ENCODE assay signal across 1 cellular context in the genomic region with DNA sequence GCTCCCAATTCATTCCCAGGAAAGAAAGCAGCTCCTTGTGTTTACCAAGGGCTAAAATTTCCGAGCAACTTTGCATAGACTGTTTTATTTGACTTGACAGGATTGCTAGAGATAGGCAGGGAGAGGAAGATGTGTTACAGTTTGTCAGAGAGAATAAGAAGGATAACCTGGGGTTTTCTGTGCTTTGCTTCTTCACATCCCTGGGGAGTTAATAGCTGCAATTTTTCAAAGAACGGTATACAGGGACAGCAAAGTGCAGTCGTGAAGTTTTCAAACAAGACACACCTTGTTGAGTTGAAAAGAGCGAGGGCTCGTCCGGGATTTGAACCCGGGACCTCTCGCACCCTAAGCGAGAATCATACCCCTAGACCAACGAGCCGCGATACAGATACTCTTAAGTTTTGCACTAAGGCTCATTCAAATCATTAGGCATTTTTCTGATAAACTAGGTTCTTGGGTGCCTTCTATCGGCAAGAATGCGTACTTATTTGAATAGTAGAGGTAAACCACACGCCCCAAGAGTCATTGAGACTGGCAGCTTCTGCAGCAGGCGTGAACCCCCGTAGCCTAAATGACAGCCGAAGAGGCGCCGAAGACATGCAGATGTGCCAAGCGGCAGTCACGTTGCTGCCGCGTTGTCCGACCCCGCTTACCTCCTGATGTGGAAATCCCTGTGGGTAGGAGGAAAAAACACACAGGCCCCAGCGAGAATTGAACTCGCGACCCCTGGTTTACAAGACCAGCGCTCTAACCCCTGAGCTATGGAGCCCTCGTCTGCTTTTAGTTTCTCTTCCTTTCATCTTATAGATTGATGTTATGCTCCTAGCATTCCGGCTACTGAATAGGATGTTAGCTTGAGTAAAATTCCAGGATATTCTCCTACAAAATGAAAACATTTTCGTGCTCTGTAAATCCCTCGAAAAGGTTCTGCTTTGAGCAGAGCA.
TF ChIP-seq lines count a peak whose summit lies in the region.

No MANE protein-coding gene starts in this region.

TF ChIP-seq in HepG2, 621 proteins besides CTCF, POLR2A, EP300 and RAD21 (continued from another document and continues in another):
- TF ChIP-seq, protein P1, sequence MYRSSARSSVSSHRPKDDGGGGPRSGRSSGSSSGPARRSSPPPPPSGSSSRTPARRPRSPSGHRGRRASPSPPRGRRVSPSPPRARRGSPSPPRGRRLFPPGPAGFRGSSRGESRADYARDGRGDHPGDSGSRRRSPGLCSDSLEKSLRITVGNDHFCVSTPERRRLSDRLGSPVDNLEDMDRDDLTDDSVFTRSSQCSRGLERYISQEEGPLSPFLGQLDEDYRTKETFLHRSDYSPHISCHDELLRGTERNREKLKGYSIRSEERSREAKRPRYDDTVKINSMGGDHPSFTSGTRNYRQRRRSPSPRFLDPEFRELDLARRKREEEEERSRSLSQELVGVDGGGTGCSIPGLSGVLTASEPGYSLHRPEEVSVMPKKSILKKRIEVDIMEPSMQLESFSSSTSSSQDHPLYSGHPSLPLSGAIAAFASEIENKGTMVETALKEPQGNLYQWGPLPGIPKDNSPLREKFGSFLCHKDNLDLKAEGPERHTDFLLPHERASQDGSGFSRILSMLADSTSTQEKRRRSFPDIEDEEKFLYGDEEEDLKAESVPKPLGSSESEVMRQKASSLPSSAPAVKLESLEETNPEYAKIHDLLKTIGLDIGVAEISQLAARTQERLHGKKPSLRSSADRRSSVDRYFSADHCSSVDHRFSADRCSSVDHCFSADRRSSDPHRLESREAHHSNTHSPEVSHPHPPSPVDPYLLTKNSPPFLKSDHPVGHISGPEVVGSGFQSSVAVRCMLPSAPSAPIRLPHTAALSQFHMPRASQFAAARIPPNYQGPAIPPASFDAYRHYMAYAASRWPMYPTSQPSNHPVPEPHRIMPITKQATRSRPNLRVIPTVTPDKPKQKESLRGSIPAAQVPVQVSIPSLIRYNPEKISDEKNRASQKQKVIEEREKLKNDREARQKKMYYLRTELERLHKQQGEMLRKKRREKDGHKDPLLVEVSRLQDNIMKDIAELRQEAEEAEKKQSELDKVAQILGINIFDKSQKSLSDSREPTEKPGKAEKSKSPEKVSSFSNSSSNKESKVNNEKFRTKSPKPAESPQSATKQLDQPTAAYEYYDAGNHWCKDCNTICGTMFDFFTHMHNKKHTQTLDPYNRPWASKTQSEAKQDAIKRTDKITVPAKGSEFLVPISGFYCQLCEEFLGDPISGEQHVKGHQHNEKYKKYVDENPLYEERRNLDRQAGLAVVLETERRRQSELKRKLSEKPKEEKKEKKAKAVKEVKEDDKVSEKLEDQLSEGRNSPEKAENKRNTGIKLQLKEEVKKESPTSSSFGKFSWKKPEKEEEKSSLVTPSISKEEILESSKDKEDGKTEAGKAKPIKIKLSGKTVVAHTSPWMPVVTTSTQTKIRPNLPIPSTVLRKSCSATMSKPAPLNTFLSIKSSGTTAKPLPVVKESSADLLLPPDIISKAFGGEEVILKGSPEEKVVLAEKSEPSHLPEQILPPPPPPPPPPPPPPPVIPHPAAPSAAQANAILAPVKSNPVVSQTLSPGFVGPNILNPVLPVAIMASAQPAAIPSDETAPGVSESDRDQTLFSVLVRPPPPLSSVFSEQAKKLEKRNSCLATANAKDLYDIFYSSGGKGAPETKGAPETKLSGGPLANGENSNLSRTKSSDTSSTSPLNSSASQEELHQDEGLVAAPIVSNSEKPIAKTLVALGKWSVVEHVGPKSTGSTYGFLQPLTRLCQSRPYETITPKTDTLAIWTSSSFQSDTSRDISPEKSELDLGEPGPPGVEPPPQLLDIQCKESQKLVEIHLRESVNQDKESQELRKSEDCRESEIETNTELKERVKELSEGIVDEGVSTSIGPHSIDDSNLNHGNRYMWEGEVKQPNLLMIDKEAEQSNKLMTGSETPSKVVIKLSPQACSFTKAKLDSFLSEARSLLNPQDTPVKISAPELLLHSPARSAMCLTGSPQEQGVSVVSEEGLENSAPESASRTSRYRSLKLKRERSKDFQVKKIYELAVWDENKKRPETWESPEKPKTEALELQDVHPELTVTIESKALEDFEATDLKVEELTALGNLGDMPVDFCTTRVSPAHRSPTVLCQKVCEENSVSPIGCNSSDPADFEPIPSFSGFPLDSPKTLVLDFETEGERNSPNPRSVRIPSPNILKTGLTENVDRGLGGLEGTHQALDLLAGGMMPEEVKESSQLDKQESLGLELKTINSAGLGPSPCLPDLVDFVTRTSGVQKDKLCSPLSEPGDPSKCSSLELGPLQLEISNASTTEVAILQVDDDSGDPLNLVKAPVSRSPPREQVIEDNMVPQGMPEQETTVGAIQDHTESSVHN (CRISPR knock-in tag; IDR thresholded peaks at IDR 0.05) = no peak
- TF ChIP-seq ZNF674 (CRISPR knock-in tag; IDR thresholded peaks at IDR 0.05; ENCODE audit: low read depth) (0 out of 2 replicates have a peak, but pooled peaks have one; percentile 80), JUN (CRISPR knock-in tag; IDR thresholded peaks at IDR 0.05) (0 out of 2 replicates have a peak, but pooled peaks have one; percentile 20), KLF11 (CRISPR knock-in tag; IDR thresholded peaks at IDR 0.05) (0 out of 2 replicates have a peak, but pooled peaks have one; percentile 20), SPEN (CRISPR knock-in tag; IDR thresholded peaks at IDR 0.05; ENCODE audit: low read depth) (peak; percentile 13; the same call in 1 of the 2 replicates), TGIF2 (CRISPR knock-in tag; IDR thresholded peaks at IDR 0.05) (peak; percentile 73; the same call in 1 of the 2 replicates), ASH2L (IDR thresholded peaks at IDR 0.05; ENCODE audit: insufficient read length, low read depth, low read length) (peak; percentile 80), PHF20 (CRISPR knock-in tag; IDR thresholded peaks at IDR 0.05) (peak; percentile 64; the same call in 1 of the 2 replicates), PHF5A (CRISPR knock-in tag; IDR thresholded peaks at IDR 0.05; ENCODE audit: low read depth, unreplicated experiment) (no peak), SMAD3 (CRISPR knock-in tag; IDR thresholded peaks at IDR 0.05) (peak; percentile 90), TFAP4 (IDR thresholded peaks at IDR 0.05; ENCODE audit: borderline replicate concordance, low read depth) (no peak), BRD4 (CRISPR knock-in tag; IDR thresholded peaks at IDR 0.05) (peak; percentile 77), RCOR2 (CRISPR knock-in tag; IDR thresholded peaks at IDR 0.05) (peak; percentile 50; the same call in 1 of the 2 replicates), TBP (CRISPR knock-in tag; IDR thresholded peaks at IDR 0.05) (no peak), ATF1 (CRISPR knock-in tag; IDR thresholded peaks at IDR 0.05) (peak; percentile 76), ZNF891 (CRISPR knock-in tag; IDR thresholded peaks at IDR 0.05) (peak; percentile 92), ZNF672 (CRISPR knock-in tag; IDR thresholded peaks at IDR 0.05) (no peak), ZNF878 (CRISPR knock-in tag; IDR thresholded peaks at IDR 0.05) (peak; percentile 90), LCORL (IDR thresholded peaks at IDR 0.05) (no peak), LCORL (CRISPR knock-in tag; IDR thresholded peaks at IDR 0.05) (peak; percentile 90), EHMT2 (IDR thresholded peaks at IDR 0.05; ENCODE audit: borderline replicate concordance, low read depth, low read length) (no peak), ZNF205 (CRISPR knock-in tag; IDR thresholded peaks at IDR 0.05) (peak; percentile 68), GPBP1L1 (CRISPR knock-in tag; IDR thresholded peaks at IDR 0.05) (no peak), MTA3 (CRISPR knock-in tag; IDR thresholded peaks at IDR 0.05) (no peak), ZNF530 (CRISPR knock-in tag; IDR thresholded peaks at IDR 0.05; ENCODE audit: low read depth) (no peak; the same call in 1 of the 2 replicates), ZNF629 (CRISPR knock-in tag; conservative IDR thresholded peaks at IDR 0.05) (peak; percentile 78), PRPF4 (IDR thresholded peaks at IDR 0.05; ENCODE audit: low read depth, low read length, poor library complexity, severe bottlenecking) (peak; percentile 69), MAFF (IDR thresholded peaks at IDR 0.05; ENCODE audit: low read depth, low read length) (no peak), REL (CRISPR knock-in tag; conservative IDR thresholded peaks at IDR 0.05) (peak; percentile 86; the same call in 1 of the 2 replicates), PHB2 (IDR thresholded peaks at IDR 0.05; ENCODE audit: partially characterized antibody) (no peak), ZNF841 (CRISPR knock-in tag; IDR thresholded peaks at IDR 0.05; ENCODE audit: borderline replicate concordance) (peak; percentile 81; the same call in 1 of the 2 replicates), TBX3 (IDR thresholded peaks at IDR 0.05; ENCODE audit: borderline replicate concordance) (peak; percentile 87), JUND (CRISPR knock-in tag; IDR thresholded peaks at IDR 0.05) (peak; percentile 55), RBM22 (optimal IDR thresholded peaks at IDR 0.05; ENCODE audit: low read length) (peak; percentile 97), ZNF253 (CRISPR knock-in tag; IDR thresholded peaks at IDR 0.05; ENCODE audit: borderline replicate concordance) (0 out of 2 replicates have a peak, but pooled peaks have one; percentile 36), TOE1 (CRISPR knock-in tag; IDR thresholded peaks at IDR 0.05) (no peak), FOXJ3 (CRISPR knock-in tag; IDR thresholded peaks at IDR 0.05; ENCODE audit: borderline replicate concordance) (peak; percentile 95), ZNF550 (CRISPR knock-in tag; IDR thresholded peaks at IDR 0.05; ENCODE audit: borderline replicate concordance) (no peak)
- TF ChIP-seq, protein P2, sequence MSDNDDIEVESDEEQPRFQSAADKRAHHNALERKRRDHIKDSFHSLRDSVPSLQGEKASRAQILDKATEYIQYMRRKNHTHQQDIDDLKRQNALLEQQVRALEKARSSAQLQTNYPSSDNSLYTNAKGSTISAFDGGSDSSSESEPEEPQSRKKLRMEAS (IDR thresholded peaks at IDR 0.05) = peak; percentile 86
- TF ChIP-seq, protein P3, sequence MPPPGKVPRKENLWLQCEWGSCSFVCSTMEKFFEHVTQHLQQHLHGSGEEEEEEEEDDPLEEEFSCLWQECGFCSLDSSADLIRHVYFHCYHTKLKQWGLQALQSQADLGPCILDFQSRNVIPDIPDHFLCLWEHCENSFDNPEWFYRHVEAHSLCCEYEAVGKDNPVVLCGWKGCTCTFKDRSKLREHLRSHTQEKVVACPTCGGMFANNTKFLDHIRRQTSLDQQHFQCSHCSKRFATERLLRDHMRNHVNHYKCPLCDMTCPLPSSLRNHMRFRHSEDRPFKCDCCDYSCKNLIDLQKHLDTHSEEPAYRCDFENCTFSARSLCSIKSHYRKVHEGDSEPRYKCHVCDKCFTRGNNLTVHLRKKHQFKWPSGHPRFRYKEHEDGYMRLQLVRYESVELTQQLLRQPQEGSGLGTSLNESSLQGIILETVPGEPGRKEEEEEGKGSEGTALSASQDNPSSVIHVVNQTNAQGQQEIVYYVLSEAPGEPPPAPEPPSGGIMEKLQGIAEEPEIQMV (CRISPR knock-in tag; IDR thresholded peaks at IDR 0.05; ENCODE audit: low read depth) = no peak
- TF ChIP-seq, protein P4, sequence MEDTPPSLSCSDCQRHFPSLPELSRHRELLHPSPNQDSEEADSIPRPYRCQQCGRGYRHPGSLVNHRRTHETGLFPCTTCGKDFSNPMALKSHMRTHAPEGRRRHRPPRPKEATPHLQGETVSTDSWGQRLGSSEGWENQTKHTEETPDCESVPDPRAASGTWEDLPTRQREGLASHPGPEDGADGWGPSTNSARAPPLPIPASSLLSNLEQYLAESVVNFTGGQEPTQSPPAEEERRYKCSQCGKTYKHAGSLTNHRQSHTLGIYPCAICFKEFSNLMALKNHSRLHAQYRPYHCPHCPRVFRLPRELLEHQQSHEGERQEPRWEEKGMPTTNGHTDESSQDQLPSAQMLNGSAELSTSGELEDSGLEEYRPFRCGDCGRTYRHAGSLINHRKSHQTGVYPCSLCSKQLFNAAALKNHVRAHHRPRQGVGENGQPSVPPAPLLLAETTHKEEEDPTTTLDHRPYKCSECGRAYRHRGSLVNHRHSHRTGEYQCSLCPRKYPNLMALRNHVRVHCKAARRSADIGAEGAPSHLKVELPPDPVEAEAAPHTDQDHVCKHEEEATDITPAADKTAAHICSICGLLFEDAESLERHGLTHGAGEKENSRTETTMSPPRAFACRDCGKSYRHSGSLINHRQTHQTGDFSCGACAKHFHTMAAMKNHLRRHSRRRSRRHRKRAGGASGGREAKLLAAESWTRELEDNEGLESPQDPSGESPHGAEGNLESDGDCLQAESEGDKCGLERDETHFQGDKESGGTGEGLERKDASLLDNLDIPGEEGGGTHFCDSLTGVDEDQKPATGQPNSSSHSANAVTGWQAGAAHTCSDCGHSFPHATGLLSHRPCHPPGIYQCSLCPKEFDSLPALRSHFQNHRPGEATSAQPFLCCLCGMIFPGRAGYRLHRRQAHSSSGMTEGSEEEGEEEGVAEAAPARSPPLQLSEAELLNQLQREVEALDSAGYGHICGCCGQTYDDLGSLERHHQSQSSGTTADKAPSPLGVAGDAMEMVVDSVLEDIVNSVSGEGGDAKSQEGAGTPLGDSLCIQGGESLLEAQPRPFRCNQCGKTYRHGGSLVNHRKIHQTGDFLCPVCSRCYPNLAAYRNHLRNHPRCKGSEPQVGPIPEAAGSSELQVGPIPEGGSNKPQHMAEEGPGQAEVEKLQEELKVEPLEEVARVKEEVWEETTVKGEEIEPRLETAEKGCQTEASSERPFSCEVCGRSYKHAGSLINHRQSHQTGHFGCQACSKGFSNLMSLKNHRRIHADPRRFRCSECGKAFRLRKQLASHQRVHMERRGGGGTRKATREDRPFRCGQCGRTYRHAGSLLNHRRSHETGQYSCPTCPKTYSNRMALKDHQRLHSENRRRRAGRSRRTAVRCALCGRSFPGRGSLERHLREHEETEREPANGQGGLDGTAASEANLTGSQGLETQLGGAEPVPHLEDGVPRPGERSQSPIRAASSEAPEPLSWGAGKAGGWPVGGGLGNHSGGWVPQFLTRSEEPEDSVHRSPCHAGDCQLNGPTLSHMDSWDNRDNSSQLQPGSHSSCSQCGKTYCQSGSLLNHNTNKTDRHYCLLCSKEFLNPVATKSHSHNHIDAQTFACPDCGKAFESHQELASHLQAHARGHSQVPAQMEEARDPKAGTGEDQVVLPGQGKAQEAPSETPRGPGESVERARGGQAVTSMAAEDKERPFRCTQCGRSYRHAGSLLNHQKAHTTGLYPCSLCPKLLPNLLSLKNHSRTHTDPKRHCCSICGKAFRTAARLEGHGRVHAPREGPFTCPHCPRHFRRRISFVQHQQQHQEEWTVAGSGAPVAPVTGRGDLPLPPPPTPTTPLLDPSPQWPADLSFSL (CRISPR knock-in tag; IDR thresholded peaks at IDR 0.05) = no peak
